24 cellular contexts compared by ENCODE assay signal in the genomic region with DNA sequence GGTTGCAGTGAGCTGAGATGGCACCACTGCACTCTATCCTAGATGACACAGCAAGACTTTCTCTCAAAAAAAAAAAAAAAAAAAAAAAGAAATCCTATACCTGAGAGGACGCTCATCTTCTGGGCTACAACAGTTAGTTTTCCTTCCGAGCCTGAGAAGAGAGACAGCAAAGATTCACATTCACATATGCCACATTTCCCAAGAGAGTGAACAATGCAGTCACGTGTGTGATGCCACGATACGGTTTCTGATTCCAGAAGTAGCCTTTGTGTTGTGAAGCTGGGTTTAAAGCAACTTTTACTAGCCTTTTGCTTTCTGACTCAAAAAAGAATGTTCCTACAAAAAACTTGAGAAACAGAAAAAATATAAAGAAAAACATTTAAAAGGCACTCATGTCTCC.
"Had no signal": no experiment of that assay in that cellular context is flagged by ENCODE, and none has a peak within 500 bp of the region (broad histone marks: within the 10 kb centered on the region; RNA-seq: fewer than 3 reads in every experiment).

No MANE protein-coding gene starts in this region.

- ATAC-seq: activated CD4-positive, CD25-positive, alpha-beta regulatory T cell treated with anti-CD3 and anti-CD28 coated beads, Interleukin-2, amount 50 U/mL, for 24 hours; activated T-helper 17 cell treated with anti-CD3 and anti-CD28 coated beads, Interleukin-2, amount 50 U/mL, for 72 hours; effector memory CD8-positive, alpha-beta T cell; gastroesophageal sphincter; heart left ventricle; natural killer cell treated with Interleukin-12 subunit alpha and Interleukin-12 subunit beta and Interleukin-15 and Interleukin-18, amount 100 ng/mL, for 72 hours had no signal

- H3K4me3 Mint-ChIP-seq: activated T-helper 17 cell treated with anti-CD3 and anti-CD28 coated beads, Interleukin-2, amount 50 U/mL, for 72 hours; effector memory CD8-positive, alpha-beta T cell; natural killer cell treated with Interleukin-12 subunit alpha and Interleukin-12 subunit beta and Interleukin-15 and Interleukin-18, amount 100 ng/mL, for 72 hours; T-helper 1 cell treated with Interleukin-12 subunit alpha and Interleukin-12 subunit beta and Interleukin-4 antibody, amounts not matched to agents 30 μg/mL and 1 μg/mL, for 36 hours had no signal

- H3K4me1 Mint-ChIP-seq: activated T-helper 17 cell treated with anti-CD3 and anti-CD28 coated beads, Interleukin-2, amount 50 U/mL, for 72 hours had no signal

- DNase-seq: activated CD4-positive, alpha-beta T cell treated with anti-CD3 and anti-CD28 coated beads for 48 hours; activated CD4-positive, alpha-beta T cell treated with anti-CD3 and anti-CD28 coated beads, Interleukin-2, amount 50 U/mL, for 48 hours; activated CD8-positive, alpha-beta memory T cell treated with anti-CD3 and anti-CD28 coated beads, Interleukin-2, amount 50 U/mL, for 4 hours; activated gamma-delta T cell treated with Interleukin-2 at 50 U/mL for 16 hours; activated naive CD4-positive, alpha-beta T cell treated with anti-CD3 and anti-CD28 coated beads, Interleukin-2, amount 50 U/mL, for 16 hours; activated T-cell treated with anti-CD3 and anti-CD28 coated beads, Interleukin-2, amount 50 U/mL, for 1 hour; amniotic stem cell; brain microvascular endothelial cell; dorsolateral prefrontal cortex; effector memory CD8-positive, alpha-beta T cell; erythroblast; heart left ventricle; mesenchymal stem cell; stimulated activated CD4-positive, alpha-beta T cell treated with anti-CD3 and anti-CD28 coated beads, Interleukin-1b, Interleukin-23, amount 100 ng/mL, for 48 hours; stimulated activated CD4-positive, alpha-beta T cell treated with anti-CD3 and anti-CD28 coated beads, Interleukin-4, amount 100 ng/mL, for 4 hours; stimulated activated CD8-positive, alpha-beta memory T cell treated with anti-CD3 and anti-CD28 coated beads, Interleukin-4, amount 100 ng/mL, for 48 hours; stimulated activated naive CD4-positive, alpha-beta T cell treated with Interleukin-2 at 50 U/mL for 16 hours; T-helper 9 cell; transverse colon had no signal

- H3K27me3 Mint-ChIP-seq: activated T-helper 17 cell treated with anti-CD3 and anti-CD28 coated beads, Interleukin-2, amount 50 U/mL, for 72 hours; effector memory CD8-positive, alpha-beta T cell; natural killer cell treated with Interleukin-12 subunit alpha and Interleukin-12 subunit beta and Interleukin-15 and Interleukin-18, amount 100 ng/mL, for 72 hours had no signal

- H3K27ac Mint-ChIP-seq: activated T-helper 17 cell treated with anti-CD3 and anti-CD28 coated beads, Interleukin-2, amount 50 U/mL, for 72 hours; effector memory CD8-positive, alpha-beta T cell; natural killer cell treated with Interleukin-12 subunit alpha and Interleukin-12 subunit beta and Interleukin-15 and Interleukin-18, amount 100 ng/mL, for 72 hours; T-helper 1 cell treated with Interleukin-12 subunit alpha and Interleukin-12 subunit beta and Interleukin-4 antibody, amounts not matched to agents 30 μg/mL and 1 μg/mL, for 36 hours had no signal

- H3K9me3 Mint-ChIP-seq: activated T-helper 17 cell treated with anti-CD3 and anti-CD28 coated beads, Interleukin-2, amount 50 U/mL, for 72 hours; effector memory CD8-positive, alpha-beta T cell; natural killer cell treated with Interleukin-12 subunit alpha and Interleukin-12 subunit beta and Interleukin-15 and Interleukin-18, amount 100 ng/mL, for 72 hours; T-helper 1 cell treated with Interleukin-12 subunit alpha and Interleukin-12 subunit beta and Interleukin-4 antibody, amounts not matched to agents 30 μg/mL and 1 μg/mL, for 36 hours had no signal
